8 cellular contexts compared by ENCODE assay signal in the genomic region with DNA sequence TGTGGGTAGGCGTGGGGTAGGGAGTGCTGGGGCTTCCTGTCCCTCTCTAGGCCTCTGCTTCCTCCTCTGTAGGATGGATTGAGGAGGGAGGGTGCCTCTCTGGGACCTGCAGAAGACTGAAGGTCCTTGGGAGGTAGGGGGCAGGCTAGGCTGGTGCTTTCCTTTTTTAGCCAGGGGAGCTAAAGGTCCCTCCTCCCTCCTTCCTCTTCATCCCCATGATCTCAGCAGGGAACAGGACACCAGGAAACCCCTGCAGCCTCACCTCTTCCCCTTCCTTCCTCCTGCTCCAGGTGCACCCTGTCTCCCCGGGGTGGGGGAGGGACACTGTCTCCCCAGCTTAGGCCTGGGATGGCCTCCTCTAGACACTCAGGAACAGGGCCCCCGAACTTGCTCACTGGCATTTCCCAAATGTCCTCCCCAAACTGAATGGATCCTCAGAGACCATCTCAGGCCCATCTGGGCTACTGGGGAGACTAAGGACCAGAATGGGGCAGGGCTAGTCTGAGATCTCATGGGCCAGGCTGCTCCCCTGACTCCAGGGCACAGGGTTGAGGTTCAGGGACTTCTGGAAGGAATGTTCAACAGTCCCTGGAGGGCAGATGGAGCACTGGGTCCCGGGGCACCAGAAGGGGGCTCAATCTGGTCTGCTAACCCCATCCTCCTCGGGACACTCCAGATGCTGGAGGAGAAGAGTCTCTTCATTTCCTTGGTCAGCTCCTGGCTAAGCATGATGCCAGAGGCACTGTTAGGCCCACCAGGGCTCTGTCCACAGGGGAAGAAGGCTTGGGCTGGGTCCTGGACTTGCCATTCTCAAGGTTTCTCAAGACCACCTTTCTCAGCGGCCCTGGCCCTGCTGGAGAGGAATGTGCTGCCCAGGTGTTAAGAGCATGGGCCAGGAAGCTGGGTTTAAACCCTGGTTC. TPM values are rescaled to one million over a fixed set of nuclear protein-coding genes. Genes with fewer than 3 reads are reported as not detected.
DNase-seq lines count a peak whose midpoint lies in the region; FAIRE-seq and TF ChIP-seq lines count a peak whose summit lies in the region.

No MANE protein-coding gene starts in this region.

- intact Hi-C loops in activated naive CD4-positive, alpha-beta T cell treated with anti-CD3 and anti-CD28 coated beads for 36 hours (cut with micrococcal nuclease), result loop anchor here (2.0 to 10.0 kb wide), 4 partner anchors 212 to 919 kb away; partner anchors contain the start of genes EEIG1 and SET

- peak overlapping the region; percentile 90 for H3K4me3 Mint-ChIP-seq in activated naive CD4-positive, alpha-beta T cell treated with anti-CD3 and anti-CD28 coated beads for 36 hours
- H3K4me3 Mint-ChIP-seq in astrocyte (ENCODE audit: unreplicated experiment), result peak overlapping the region; percentile 86

- H3K9me3 ChIP-seq in astrocyte (ENCODE audit: insufficient read depth, low read depth, low read length) (no peaks in the 10 kb centered on the region), mesenchymal stem cell (ENCODE audit: control insufficient read depth, low read length) (no peaks in the 10 kb centered on the region), tibial nerve (no peaks in the 10 kb centered on the region)

- 63% methylated on average over 5 of the region's 6 CpGs for WGBS in mesenchymal stem cell
- 28 to 45% methylated on average over 5 of the region's 6 CpGs for WGBS in tibial nerve, 2 donors

- TF ChIP-seq CTCF in astrocyte (IDR thresholded peaks at IDR 0.05; ENCODE audit: insufficient read depth, low read depth, low read length) (no peak), tibial nerve (IDR thresholded peaks at IDR 0.05) (no peak)

- H3K79me1 ChIP-seq in mesenchymal stem cell (replicated peaks; ENCODE audit: low read length, poor library complexity, severe bottlenecking), result no peaks in the 10 kb centered on the region

- H2BK12ac ChIP-seq in mesenchymal stem cell (ENCODE audit: low read length in 2 of 2), result peak overlapping the region in 1 of 2 experiments; percentile 15

- FAIRE-seq in astrocyte (lab: Jason Lieb, UNC), result no peak

- no peak overlapping the region for H3K4ac ChIP-seq in mesenchymal stem cell (ENCODE audit: low read depth in 1 of 2, low read length in 2 of 2)

- no peak for TF ChIP-seq POLR2A in tibial nerve (IDR thresholded peaks at IDR 0.05)

- no peak overlapping the region for H3K18ac ChIP-seq in mesenchymal stem cell (ENCODE audit: low read depth in 1 of 2, low read length in 2 of 2)

- H3K79me2 ChIP-seq in astrocyte (ENCODE audit: insufficient read depth, low read length), result no peaks in the 10 kb centered on the region

- H2BK5ac ChIP-seq in mesenchymal stem cell (ENCODE audit: low read depth, low read length, poor library complexity, severe bottlenecking), result no peak overlapping the region

- H3K4me3 ChIP-seq in astrocyte (ENCODE audit: insufficient read depth, low read depth, low read length) (peak overlapping the region; percentile 56), mesenchymal stem cell (ENCODE audit: insufficient read depth in 1 of 2, low read depth in 1 of 2, low read length in 2 of 2) (peak overlapping the region in 1 of 2 experiments; percentile 72), tibial nerve (peak overlapping the region; percentile 25 to 53 (median 41))

- CTCF ChIA-PET in activated naive CD4-positive, alpha-beta T cell treated with anti-CD3 and anti-CD28 coated beads for 36 hours (lab: Charles Lee), result interaction anchor here (0.6 to 2.2 kb wide), 6 partner anchors 13 to 35 kb away, joined by 3 to 18 read pairs (median 6); partner anchors contain the start of genes CDK9 and TOR2A

- H4K91ac ChIP-seq in mesenchymal stem cell (ENCODE audit: low read length), result peak overlapping the region; percentile 44

- H3K4me2 ChIP-seq in astrocyte (ENCODE audit: low read length), result peak overlapping the region; percentile 87
- peak overlapping the region; percentile 97 for H3K4me2 ChIP-seq in mesenchymal stem cell (ENCODE audit: low read length, poor library complexity, severe bottlenecking)

- peak overlapping the region; percentile 37 for H2BK15ac ChIP-seq in mesenchymal stem cell (ENCODE audit: low read depth, poor library complexity, severe bottlenecking)

- no peak overlapping the region for H2BK120ac ChIP-seq in mesenchymal stem cell (ENCODE audit: low read depth, low read length)

- H3K27ac Mint-ChIP-seq in activated naive CD4-positive, alpha-beta T cell treated with anti-CD3 and anti-CD28 coated beads for 36 hours, result peak overlapping the region; percentile 91
- no peak overlapping the region for H3K27ac Mint-ChIP-seq in astrocyte (ENCODE audit: unreplicated experiment)

- H3K9ac ChIP-seq in astrocyte (ENCODE audit: low read length), result peak overlapping the region; percentile 42
- no peak overlapping the region for H3K9ac ChIP-seq in mesenchymal stem cell (ENCODE audit: low read length)

- H3K9me3 Mint-ChIP-seq in activated naive CD4-positive, alpha-beta T cell treated with anti-CD3 and anti-CD28 coated beads for 36 hours, result no peaks in the 10 kb centered on the region
- H3K9me3 Mint-ChIP-seq in astrocyte (ENCODE audit: unreplicated experiment), result peaks cover 4% of the 10 kb centered on the region

- peak; percentile 24 for DNase-seq in activated naive CD4-positive, alpha-beta T cell treated with anti-CD3 and anti-CD28 coated beads for 36 hours
- DNase-seq in activated naive CD4-positive, alpha-beta T cell treated with Interleukin-2 at 50 U/mL for 16 hours, result no peak
- DNase-seq in astrocyte (ENCODE audit: low read depth) (no peak), mesenchymal stem cell (no peak), tibial nerve (ENCODE audit: low spot score in 2 of 2) (no peak), activated gamma-delta T cell treated with Interleukin-2 at 50 U/mL for 16 hours (no peak), DMS153 treated with DMSO at 0.1 percent for 48 hours (lab: John Stamatoyannopoulos, UW; ENCODE audit: unreplicated experiment) (no peak), T-helper 9 cell (no peak)

- H3K14ac ChIP-seq in mesenchymal stem cell (ENCODE audit: low read length in 2 of 2), result no peak overlapping the region

- no peak overlapping the region for H3K23ac ChIP-seq in mesenchymal stem cell (ENCODE audit: low read length in 2 of 2)

- H3K36me3 ChIP-seq in astrocyte (ENCODE audit: insufficient read depth, low read length), result no peaks in the 10 kb centered on the region
- H3K36me3 ChIP-seq in mesenchymal stem cell (ENCODE audit: control insufficient read depth in 1 of 2, insufficient read depth in 2 of 2, low read depth in 1 of 2, low read length in 2 of 2), result no peaks in the 10 kb centered on the region
- no peaks in the 10 kb centered on the region for H3K36me3 ChIP-seq in tibial nerve

- no peak overlapping the region for H2AK5ac ChIP-seq in mesenchymal stem cell (ENCODE audit: low read length, severe bottlenecking)

- peaks cover 21% of the 10 kb centered on the region for H3K36me3 Mint-ChIP-seq in activated naive CD4-positive, alpha-beta T cell treated with anti-CD3 and anti-CD28 coated beads for 36 hours (ENCODE audit: low read depth)
- H3K36me3 Mint-ChIP-seq in astrocyte (ENCODE audit: low read depth, unreplicated experiment), result peaks cover 9% of the 10 kb centered on the region

- H3K4me1 ChIP-seq in astrocyte (ENCODE audit: insufficient read depth, low read length) (peaks cover 25% of the 10 kb centered on the region), mesenchymal stem cell (ENCODE audit: control insufficient read depth, insufficient read depth, low read depth, low read length) (peaks cover 18% of the 10 kb centered on the region), tibial nerve (peaks cover 0 to 39% (median 30%) of the 10 kb centered on the region in 4 donors)

- no peak for TF ChIP-seq EP300 in tibial nerve (IDR thresholded peaks at IDR 0.05)

- no peaks in the 10 kb centered on the region for H4K20me1 ChIP-seq in astrocyte (ENCODE audit: insufficient read depth, low read length)

- H3K27ac ChIP-seq in astrocyte (ENCODE audit: low read depth, low read length), result peak overlapping the region; percentile 33
- no peak overlapping the region for H3K27ac ChIP-seq in mesenchymal stem cell (ENCODE audit: low read length, poor library complexity, severe bottlenecking)
- H3K27ac ChIP-seq in tibial nerve, result peak overlapping the region; percentile 23 to 62 (median 56)

- no peak overlapping the region for H4K8ac ChIP-seq in mesenchymal stem cell (ENCODE audit: low read length)

- no peaks in the 10 kb centered on the region for H3K27me3 ChIP-seq in astrocyte (ENCODE audit: insufficient read depth, low read length)
- peaks cover 6 to 54% of the 10 kb centered on the region in 2 experiments for H3K27me3 ChIP-seq in mesenchymal stem cell (ENCODE audit: control insufficient read depth in 1 of 2, insufficient read depth in 1 of 2, low read length in 2 of 2)
- no peaks in the 10 kb centered on the region for H3K27me3 ChIP-seq in tibial nerve

- peaks cover 64% of the 10 kb centered on the region for H3K4me1 Mint-ChIP-seq in activated naive CD4-positive, alpha-beta T cell treated with anti-CD3 and anti-CD28 coated beads for 36 hours (ENCODE audit: low read depth)
- H3K4me1 Mint-ChIP-seq in astrocyte (ENCODE audit: low read depth, unreplicated experiment), result peaks cover 20% of the 10 kb centered on the region

- no peaks in the 10 kb centered on the region for H3K27me3 Mint-ChIP-seq in activated naive CD4-positive, alpha-beta T cell treated with anti-CD3 and anti-CD28 coated beads for 36 hours (ENCODE audit: low read depth)
- peaks cover 6% of the 10 kb centered on the region for H3K27me3 Mint-ChIP-seq in astrocyte (ENCODE audit: low read depth, unreplicated experiment)

- H2AFZ ChIP-seq in astrocyte (ENCODE audit: low read depth, low read length) (no peak overlapping the region), mesenchymal stem cell (ENCODE audit: low read depth, low read length) (no peak overlapping the region)

RNA-seq across cellular contexts. Expression of gene SH2D3C, which starts 8.2 kb away (rescaled TPM):
- total RNA-seq in activated naive CD4-positive, alpha-beta T cell treated with anti-CD3 and anti-CD28 coated beads for 36 hours, result 10 to 100 TPM; 27.2 to 27.3 TPM
- 4.6 and 5.8 TPM in 2 replicates for total RNA-seq in astrocyte
- polyA plus RNA-seq in mesenchymal stem cell (2013, experiment 1 of 2), result 0.57 TPM
- polyA plus RNA-seq in mesenchymal stem cell (2013, experiment 2 of 2), result 0.58 TPM
- 10 to 100 TPM in 3 of 4 donors, 1 to 10 TPM in 1; 4.2 to 18.9 (median 13.4) TPM for total RNA-seq in tibial nerve

RNA-seq across cellular contexts. Expression of gene CDK9, which starts 15.6 kb away (rescaled TPM):
- total RNA-seq in activated naive CD4-positive, alpha-beta T cell treated with anti-CD3 and anti-CD28 coated beads for 36 hours, result 10 to 100 TPM; 64.6 to 73.6 TPM
- total RNA-seq in astrocyte (70.5 and 71.7 TPM in 2 replicates), tibial nerve (100 to 1,000 TPM in 2 of 4 donors, 10 to 100 TPM in 2; 66.6 to 112 (median 87.6) TPM)
- 44.3 TPM for polyA plus RNA-seq in mesenchymal stem cell (2013, experiment 1 of 2)
- polyA plus RNA-seq in mesenchymal stem cell (2013, experiment 2 of 2), result 43.0 TPM

RNA-seq across cellular contexts. Expression of gene FPGS, which starts 32.4 kb away (rescaled TPM):
- total RNA-seq in activated naive CD4-positive, alpha-beta T cell treated with anti-CD3 and anti-CD28 coated beads for 36 hours, result 10 to 100 TPM; 67.8 to 73.0 TPM
- total RNA-seq in astrocyte, result 44.6 and 49.4 TPM in 2 replicates
- 31.6 TPM for polyA plus RNA-seq in mesenchymal stem cell (2013, experiment 1 of 2)
- polyA plus RNA-seq in mesenchymal stem cell (2013, experiment 2 of 2), result 30.7 TPM
- total RNA-seq in tibial nerve, result 100 to 1,000 TPM; 136 to 309 (median 143) TPM

RNA-seq across cellular contexts. Expression of gene TOR2A, which starts 35.2 kb away (rescaled TPM):
- total RNA-seq in activated naive CD4-positive, alpha-beta T cell treated with anti-CD3 and anti-CD28 coated beads for 36 hours, result 10 to 100 TPM; 11.8 to 12.7 TPM
- total RNA-seq in astrocyte, result 7.5 and 8.5 TPM in 2 replicates
- 16.9 TPM for polyA plus RNA-seq in mesenchymal stem cell (2013, experiment 1 of 2)
- 16.5 TPM for polyA plus RNA-seq in mesenchymal stem cell (2013, experiment 2 of 2)
- total RNA-seq in tibial nerve, result 10 to 100 TPM; 13.3 to 15.3 (median 14.4) TPM

RNA-seq across cellular contexts. Expression of gene TTC16, which starts 54.4 kb away (rescaled TPM):
- under 1 TPM; 0.50 to 0.79 TPM for total RNA-seq in activated naive CD4-positive, alpha-beta T cell treated with anti-CD3 and anti-CD28 coated beads for 36 hours
- total RNA-seq in astrocyte, result not detected in 2 replicates
- polyA plus RNA-seq in mesenchymal stem cell (2013, experiment 1 of 2), result not detected
- not detected for polyA plus RNA-seq in mesenchymal stem cell (2013, experiment 2 of 2)
- total RNA-seq in tibial nerve, result under 1 TPM in 1 of 4 donors, not detected in 3; 0.30 TPM
